Comparison of ENCODE assay signal across 8 cellular contexts in genomic region chr3:28667646-28668376, GRCh38.
DNase-seq lines count a peak whose midpoint lies in the region; ATAC-seq, FAIRE-seq and TF ChIP-seq lines count a peak whose summit lies in the region.

No MANE protein-coding gene starts in this region.

- H3K36me3 Mint-ChIP-seq in activated CD4-positive, alpha-beta T cell treated with anti-CD3 and anti-CD28 coated beads, Interleukin-2, amount 10 ng/mL, durations not matched to agents 7 days and 5 days (ENCODE audit: low read depth), result no peaks in the 10 kb centered on the region
- H3K36me3 Mint-ChIP-seq in naive thymus-derived CD4-positive, alpha-beta T cell, result no peaks in the 10 kb centered on the region

- no peaks in the 10 kb centered on the region for H4K20me1 ChIP-seq in endothelial cell of umbilical vein (replicated peaks; ENCODE audit: control insufficient read depth, extremely low read depth, insufficient read depth, low read length)

- H3K27me3 Mint-ChIP-seq in activated CD4-positive, alpha-beta T cell treated with anti-CD3 and anti-CD28 coated beads, Interleukin-2, amount 10 ng/mL, durations not matched to agents 7 days and 5 days, result no peaks in the 10 kb centered on the region
- H3K27me3 Mint-ChIP-seq in naive thymus-derived CD4-positive, alpha-beta T cell, result peaks cover 0 to 16% (median 6%) of the 10 kb centered on the region in 5 donors

- peak; percentile 87 for FAIRE-seq in GM19239 (lab: Jason Lieb, UNC)
- FAIRE-seq in endothelial cell of umbilical vein (lab: Jason Lieb, UNC), result peak; percentile 96

- no peak overlapping the region for H2AFZ ChIP-seq in endothelial cell of umbilical vein (ENCODE audit: low read depth, low read length)

- peaks cover 0 to 4% of the 10 kb centered on the region in 2 experiments for H3K27me3 ChIP-seq in endothelial cell of umbilical vein (ENCODE audit: control insufficient read depth in 2 of 2, insufficient read depth in 2 of 2, low read length in 2 of 2)
- H3K27me3 ChIP-seq in naive thymus-derived CD4-positive, alpha-beta T cell (ENCODE audit: control insufficient read depth in 2 of 2, insufficient read depth in 2 of 2, low read length in 2 of 2), result no peaks in the 10 kb centered on the region

- peak; percentile 97 for ATAC-seq in HG03159 (IDR thresholded peaks at IDR 0.05; ENCODE audit: unreplicated experiment)
- ATAC-seq in naive thymus-derived CD4-positive, alpha-beta T cell, result no peak

- no peaks in the 10 kb centered on the region for H3K4me1 Mint-ChIP-seq in activated CD4-positive, alpha-beta T cell treated with anti-CD3 and anti-CD28 coated beads, Interleukin-2, amount 10 ng/mL, durations not matched to agents 7 days and 5 days
- H3K4me1 Mint-ChIP-seq in naive thymus-derived CD4-positive, alpha-beta T cell, result no peaks in the 10 kb centered on the region

- peak; percentile 79 to 87 for TF ChIP-seq CTCF in endothelial cell of umbilical vein (IDR thresholded peaks at IDR 0.05; ENCODE audit: extremely low read depth in 1 of 2, insufficient read depth in 1 of 2, low read depth in 1 of 2, low read length in 2 of 2)

- intact Hi-C loops in endothelial cell of umbilical vein (cut with micrococcal nuclease), result loop anchor here (1.0 to 5.0 kb wide), 2 partner anchors 59 to 244 kb away; no protein-coding TSS in a partner anchor
- intact Hi-C loops in naive thymus-derived CD4-positive, alpha-beta T cell (cut with micrococcal nuclease), result no loop called here

- POLR2A ChIA-PET in activated CD4-positive, alpha-beta T cell treated with anti-CD3 and anti-CD28 coated beads, Interleukin-2, amount 10 ng/mL, durations not matched to agents 7 days and 5 days (lab: Charles Lee), result no interaction called here
- POLR2A ChIA-PET in endothelial cell of umbilical vein (lab: Charles Lee), result interaction anchor here (1.0 kb wide), 1 partner anchor 10 kb away, joined by 3 read pairs; no protein-coding TSS in a partner anchor
- POLR2A ChIA-PET in naive thymus-derived CD4-positive, alpha-beta T cell (lab: Charles Lee), result no interaction called here

- DNase-seq in CMK (ENCODE audit: low read depth) (peak; percentile 22), GM19239 (ENCODE audit: insufficient read length, low spot score) (peak; percentile 16), NCI-H510A (lab: John Stamatoyannopoulos, UW) (peak; percentile 15), endothelial cell of umbilical vein (ENCODE audit: low read depth, low spot score) (peak; percentile 79), superior temporal gyrus (ENCODE audit: extremely low spot score) (peak; percentile 81)
- peak; percentile 55 for DNase-seq in activated CD4-positive, alpha-beta T cell treated with anti-CD3 and anti-CD28 coated beads, Interleukin-2, amount 10 ng/mL, durations not matched to agents 7 days and 5 days
- peak in 6 of 9 donors; percentile 2 to 41 (median 16) for DNase-seq in naive thymus-derived CD4-positive, alpha-beta T cell

- no peaks in the 10 kb centered on the region for H3K9me3 ChIP-seq in endothelial cell of umbilical vein (replicated peaks; ENCODE audit: control insufficient read depth, insufficient read depth, low read length)
- no peaks in the 10 kb centered on the region for H3K9me3 ChIP-seq in naive thymus-derived CD4-positive, alpha-beta T cell (ENCODE audit: control insufficient read depth in 2 of 3, low read length in 3 of 3)

- TF ChIP-seq POLR2A in endothelial cell of umbilical vein (IDR thresholded peaks at IDR 0.05; ENCODE audit: low read depth, low read length), result no peak

- no peak overlapping the region for H3K9ac ChIP-seq in endothelial cell of umbilical vein (replicated peaks; ENCODE audit: extremely low read depth, insufficient read depth, low read length)

- dilution Hi-C loops in endothelial cell of umbilical vein (cut with MboI; ENCODE audit: extremely low pct_ligation_motif_present, low sequenced_read_pairs), result no loop called here

- H3K4me3 Mint-ChIP-seq in activated CD4-positive, alpha-beta T cell treated with anti-CD3 and anti-CD28 coated beads, Interleukin-2, amount 10 ng/mL, durations not matched to agents 7 days and 5 days, result no peak overlapping the region
- H3K4me3 Mint-ChIP-seq in naive thymus-derived CD4-positive, alpha-beta T cell, result no peak overlapping the region

- H3K27ac Mint-ChIP-seq in activated CD4-positive, alpha-beta T cell treated with anti-CD3 and anti-CD28 coated beads, Interleukin-2, amount 10 ng/mL, durations not matched to agents 7 days and 5 days, result no peak overlapping the region
- H3K27ac Mint-ChIP-seq in naive thymus-derived CD4-positive, alpha-beta T cell, result no peak overlapping the region

- CTCF ChIA-PET in activated CD4-positive, alpha-beta T cell treated with anti-CD3 and anti-CD28 coated beads, Interleukin-2, amount 10 ng/mL, durations not matched to agents 7 days and 5 days (lab: Charles Lee), result interaction anchor here (0.8 to 1.0 kb wide), 3 partner anchors 19 to 173 kb away, joined by 3 to 4 read pairs (median 3); no protein-coding TSS in a partner anchor
- CTCF ChIA-PET in endothelial cell of umbilical vein (lab: Charles Lee), result interaction anchor here (0.5 to 3.9 kb wide), 60 partner anchors 10 to 1531 kb away, joined by 3 to 131 read pairs (median 4); partner anchors contain the start of gene RBMS3
- CTCF ChIA-PET in naive thymus-derived CD4-positive, alpha-beta T cell (lab: Charles Lee), result interaction anchor here (0.6 to 1.2 kb wide), 2 partner anchors 10 to 105 kb away, joined by 3 to 7 read pairs; no protein-coding TSS in a partner anchor

- H3K9me1 ChIP-seq in endothelial cell of umbilical vein (replicated peaks; ENCODE audit: control insufficient read depth, extremely low read depth, insufficient read depth, low read length), result no peaks in the 10 kb centered on the region

- no peak overlapping the region for H3K4me2 ChIP-seq in endothelial cell of umbilical vein (ENCODE audit: insufficient read depth, low read length)

- no peaks in the 10 kb centered on the region for H3K4me1 ChIP-seq in endothelial cell of umbilical vein (ENCODE audit: control insufficient read depth, extremely low read depth, insufficient read depth, low read length)
- no peaks in the 10 kb centered on the region for H3K4me1 ChIP-seq in naive thymus-derived CD4-positive, alpha-beta T cell (ENCODE audit: control insufficient read depth in 2 of 2, insufficient read depth in 2 of 2, low read length in 2 of 2)

- no peaks in the 10 kb centered on the region for H3K9me3 Mint-ChIP-seq in activated CD4-positive, alpha-beta T cell treated with anti-CD3 and anti-CD28 coated beads, Interleukin-2, amount 10 ng/mL, durations not matched to agents 7 days and 5 days
- H3K9me3 Mint-ChIP-seq in naive thymus-derived CD4-positive, alpha-beta T cell, result peaks cover 0 to 6% (median 0%) of the 10 kb centered on the region in 11 donors

- H3K79me2 ChIP-seq in endothelial cell of umbilical vein (ENCODE audit: control insufficient read depth, insufficient read depth, low read length), result no peaks in the 10 kb centered on the region

- no peaks in the 10 kb centered on the region for H3K36me3 ChIP-seq in endothelial cell of umbilical vein (ENCODE audit: control insufficient read depth in 2 of 2, extremely low read depth in 1 of 2, insufficient read depth in 2 of 2, low read length in 2 of 2)
- H3K36me3 ChIP-seq in naive thymus-derived CD4-positive, alpha-beta T cell (ENCODE audit: control insufficient read depth in 2 of 3, insufficient read depth in 3 of 3, low read length in 3 of 3), result no peaks in the 10 kb centered on the region

- no peak overlapping the region for H3K4me3 ChIP-seq in endothelial cell of umbilical vein (replicated peaks in 1 of 3; ENCODE audit: insufficient read depth in 1 of 3, low read depth in 1 of 3, low read length in 3 of 3)
- no peak overlapping the region for H3K4me3 ChIP-seq in naive thymus-derived CD4-positive, alpha-beta T cell (ENCODE audit: low read length)

- BruUV-seq in endothelial cell of umbilical vein (replicated peaks; lab: Mats Ljungman, UMichigan), result no TSS peak

- no peak overlapping the region for H3K27ac ChIP-seq in endothelial cell of umbilical vein (ENCODE audit: insufficient read depth, low read depth, low read length)
- no peak overlapping the region for H3K27ac ChIP-seq in naive thymus-derived CD4-positive, alpha-beta T cell (ENCODE audit: low read depth, low read length)

TF ChIP-seq in endothelial cell of umbilical vein, 7 proteins besides CTCF, POLR2A, EP300 and RAD21:
- TF ChIP-seq GATA2 (IDR thresholded peaks at IDR 0.05; ENCODE audit: insufficient read depth, insufficient read length, low read depth, low read length) (no peak), MYC (IDR thresholded peaks at IDR 0.05; ENCODE audit: low read depth, low read length) (no peak), JUN (IDR thresholded peaks at IDR 0.05; ENCODE audit: borderline replicate concordance, insufficient read depth, insufficient read length, low read depth) (no peak), FOS (IDR thresholded peaks at IDR 0.05; ENCODE audit: borderline replicate concordance, insufficient read depth, low read length) (no peak), POLR2AphosphoS5 (IDR thresholded peaks at IDR 0.05; ENCODE audit: insufficient read depth, low read depth, low read length) (no peak), EZH2 (IDR thresholded peaks at IDR 0.05; ENCODE audit: borderline replicate concordance, low read depth, low read length, severe bottlenecking) (no peak)
- TF ChIP-seq, protein P1, sequence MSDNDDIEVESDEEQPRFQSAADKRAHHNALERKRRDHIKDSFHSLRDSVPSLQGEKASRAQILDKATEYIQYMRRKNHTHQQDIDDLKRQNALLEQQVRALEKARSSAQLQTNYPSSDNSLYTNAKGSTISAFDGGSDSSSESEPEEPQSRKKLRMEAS (IDR thresholded peaks at IDR 0.05; ENCODE audit: insufficient read depth, insufficient read length), result no peak

Comparison
In these comparisons a context has a peak if more than half of its experiments do, and no peak if none do; other contexts are left out.
1. DNase-seq: peak in every context shown above with its lines; median percentile 81 in superior temporal gyrus; 79 in endothelial cell of umbilical vein; 55 in activated CD4-positive, alpha-beta T cell treated with anti-CD3 and anti-CD28 coated beads, Interleukin-2, amount 10 ng/mL, durations not matched to agents 7 days and 5 days; 22 in CMK; 16 in GM19239; 16 in naive thymus-derived CD4-positive, alpha-beta T cell; 15 in NCI-H510A.